In the genomic region with DNA sequence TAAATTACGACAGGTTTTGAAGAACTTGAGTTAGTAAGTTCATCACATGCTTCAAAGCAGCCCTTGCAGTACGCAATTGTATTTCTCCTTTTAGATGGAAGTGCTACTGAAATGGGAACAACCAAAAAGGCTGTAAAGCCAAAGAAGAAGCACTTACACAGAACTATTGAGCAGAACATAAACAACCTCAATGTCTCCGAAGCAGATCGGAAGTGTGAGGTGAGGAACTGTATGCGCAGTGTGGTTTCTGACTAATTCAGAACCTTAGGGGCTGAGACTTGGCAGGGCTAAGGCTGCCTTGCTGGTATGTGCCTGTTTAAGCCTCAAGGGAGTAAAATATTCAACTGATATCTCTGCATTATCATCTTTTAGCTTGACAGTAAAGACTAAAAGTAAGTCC, we compare ENCODE assay signal across 9 cellular contexts. TPM values are rescaled to one million over a fixed set of nuclear protein-coding genes. Genes with fewer than 3 reads are reported as not detected.
DNase-seq lines count a peak whose midpoint lies in the region; ATAC-seq and TF ChIP-seq lines count a peak whose summit lies in the region.
"Had no signal": no experiment of that assay in that cellular context is flagged by ENCODE, and none has a peak within 500 bp of the region (broad histone marks: within the 10 kb centered on the region; RNA-seq: fewer than 3 reads in every experiment).

No MANE protein-coding gene starts in this region.

- H3K4me3 Mint-ChIP-seq in CD4-positive, alpha-beta T cell = no peak overlapping the region
- no peak overlapping the region for H3K4me3 Mint-ChIP-seq in Calu3 (ENCODE audit: low read depth, unreplicated experiment)

- peak in 7 of 10 experiments; percentile 27 to 42 (median 36) for DNase-seq in CD4-positive, alpha-beta T cell
- DNase-seq in brain microvascular endothelial cell (peak; percentile 42), Calu3 (no peak), NCI-H2227 (lab: John Stamatoyannopoulos, UW; ENCODE audit: unreplicated experiment) (no peak), posterior vena cava (ENCODE audit: low spot score) (no peak)
- DNase-seq in stimulated activated CD8-positive, alpha-beta memory T cell treated with anti-CD3 and anti-CD28 coated beads, Interleukin-4, amount 100 ng/mL, for 48 hours = no peak

- peak overlapping the region; percentile 80 for H3K27ac Mint-ChIP-seq in CD4-positive, alpha-beta T cell
- H3K27ac Mint-ChIP-seq in Calu3 (ENCODE audit: unreplicated experiment) = no peak overlapping the region

- CTCF ChIA-PET in CD4-positive, alpha-beta T cell (lab: Charles Lee) = interaction anchor here (1.4 to 2.9 kb wide), 5 partner anchors 8 to 202 kb away, joined by 3 to 18 read pairs (median 9); partner anchors contain the start of genes ITPRIPL1 and NCAPH
- CTCF ChIA-PET in Calu3 (lab: Charles Lee) = no interaction called here

- H3K9me3 Mint-ChIP-seq in CD4-positive, alpha-beta T cell = no peaks in the 10 kb centered on the region
- H3K9me3 Mint-ChIP-seq in Calu3 (ENCODE audit: low read depth, unreplicated experiment) = no peaks in the 10 kb centered on the region

- no peaks in the 10 kb centered on the region for H3K36me3 ChIP-seq in brain microvascular endothelial cell (replicated peaks)

- no peak for TF ChIP-seq CTCF in CD4-positive, alpha-beta T cell (IDR thresholded peaks at IDR 0.05)
- TF ChIP-seq CTCF in brain microvascular endothelial cell (IDR thresholded peaks at IDR 0.05; ENCODE audit: low read depth, low read length, missing control alignments) = no peak
- no peak for TF ChIP-seq CTCF in Calu3 (IDR thresholded peaks at IDR 0.05; ENCODE audit: unreplicated experiment)

- POLR2A ChIA-PET in CD4-positive, alpha-beta T cell (lab: Charles Lee) = interaction anchor here (1.0 to 2.4 kb wide), 5 partner anchors 9 to 194 kb away, joined by 5 to 12 read pairs (median 6); partner anchors contain the start of genes ITPRIPL1, NCAPH and SNRNP200

- H3K4me3 ChIP-seq in brain microvascular endothelial cell (ENCODE audit: low read depth, low read length) = no peak overlapping the region
- H3K4me3 ChIP-seq: SJSA1 had no signal

- H3K27me3 ChIP-seq in CD4-positive, alpha-beta T cell (ENCODE audit: control insufficient read depth, insufficient read depth, low read length) = no peaks in the 10 kb centered on the region
- no peaks in the 10 kb centered on the region for H3K27me3 ChIP-seq in brain microvascular endothelial cell (replicated peaks)
- H3K27me3 ChIP-seq: SJSA1 had no signal

- no peaks in the 10 kb centered on the region for H3K36me3 Mint-ChIP-seq in CD4-positive, alpha-beta T cell (ENCODE audit: low read depth)
- H3K36me3 Mint-ChIP-seq in Calu3 (ENCODE audit: insufficient read depth, unreplicated experiment) = peaks cover 28% of the 10 kb centered on the region

- peaks cover 29% of the 10 kb centered on the region for H3K4me1 Mint-ChIP-seq in CD4-positive, alpha-beta T cell (ENCODE audit: low read depth)
- H3K4me1 Mint-ChIP-seq in Calu3 (ENCODE audit: low read depth, unreplicated experiment) = peaks cover 31% of the 10 kb centered on the region

- peak; percentile 84 for ATAC-seq in CD4-positive, alpha-beta T cell (ENCODE audit: poor library complexity)
- ATAC-seq in GM19468 (IDR thresholded peaks at IDR 0.05; ENCODE audit: extremely low read depth, unreplicated experiment) = peak; percentile 79
- ATAC-seq in HG03571 (IDR thresholded peaks at IDR 0.05; ENCODE audit: unreplicated experiment) = peak; percentile 89

- H3K27ac ChIP-seq in CD4-positive, alpha-beta T cell (ENCODE audit: low read depth, low read length) = no peak overlapping the region
- no peak overlapping the region for H3K27ac ChIP-seq in brain microvascular endothelial cell
- H3K27ac ChIP-seq: SJSA1 had no signal

- no peaks in the 10 kb centered on the region for H3K9me3 ChIP-seq in CD4-positive, alpha-beta T cell (ENCODE audit: control insufficient read depth, low read length)
- H3K9me3 ChIP-seq: SJSA1 had no signal

- H3K27me3 Mint-ChIP-seq in CD4-positive, alpha-beta T cell = no peaks in the 10 kb centered on the region
- H3K27me3 Mint-ChIP-seq in Calu3 (ENCODE audit: unreplicated experiment) = no peaks in the 10 kb centered on the region

- BruUV-seq in Calu3 (replicated peaks; lab: Mats Ljungman, UMichigan) = no TSS peak

- in situ Hi-C loops in brain microvascular endothelial cell (cut with HindIII; ENCODE audit: low pct_ligation_motif_present, low sequenced_read_pairs) = no loop called here

- intact Hi-C loops in CD4-positive, alpha-beta T cell (cut with DNase I, micrococcal nuclease) = loop anchor here in 1 of 2 experiments (2.0 kb wide), 1 partner anchor 39 kb away; the partner anchor contains the start of gene SNRNP200
- intact Hi-C loops in Calu3 (cut with micrococcal nuclease; ENCODE audit: unreplicated experiment) (loop anchor here (5.0 kb wide), 1 partner anchor 163 kb away; the partner anchor contains the start of gene NEURL3), posterior vena cava (cut with DNase I) (no loop called here)

RNA-seq across cellular contexts. Expression of gene NCAPH, which starts 8.4 kb away (rescaled TPM):
- total RNA-seq in CD4-positive, alpha-beta T cell = 1 to 10 TPM; 3.0 to 3.1 TPM
- total RNA-seq in Calu3 (2022) = 39.7 and 47.3 TPM in 2 replicates
- total RNA-seq in posterior vena cava = under 1 TPM; 0.51 to 1.00 TPM

RNA-seq across cellular contexts. Expression of gene ITPRIPL1, which starts 18.9 kb away (rescaled TPM):
- total RNA-seq in CD4-positive, alpha-beta T cell = 1 to 10 TPM; 5.1 to 5.7 TPM
- total RNA-seq in Calu3 (2022) = 1.2 and 1.7 TPM in 2 replicates
- total RNA-seq in posterior vena cava = 1 to 10 TPM in 1 of 2 donors, under 1 TPM in 1; 0.69 to 1.5 TPM

RNA-seq across cellular contexts. Expression of gene SNRNP200, which starts 38.7 kb away (rescaled TPM):
- 100 to 1,000 TPM; 274 to 297 TPM for total RNA-seq in CD4-positive, alpha-beta T cell
- 140 and 143 TPM in 2 replicates for total RNA-seq in Calu3 (2022)
- 10 to 100 TPM; 67.2 to 78.3 TPM for total RNA-seq in posterior vena cava

Comparison
In these comparisons a context has a peak if more than half of its experiments do, and no peak if none do; other contexts are left out.
1. DNase-seq: peak in CD4-positive, alpha-beta T cell (7 of 10) and brain microvascular endothelial cell (single experiment); none in Calu3 (single experiment), stimulated activated CD8-positive, alpha-beta memory T cell treated with anti-CD3 and anti-CD28 coated beads, Interleukin-4, amount 100 ng/mL, for 48 hours (single experiment), NCI-H2227 (single experiment) and posterior vena cava (single experiment).
2. Peak in every context shown above with its lines, with median percentiles within 50 percentile points of each other: ATAC-seq.